In genomic region chr7:97179454-97180104, GRCh38 we compare ENCODE assay signal across 8 cellular contexts.
A peak's percentile ranks its signal among the peaks of the same experiment; 100 is the strongest.
DNase-seq lines count a peak whose midpoint lies in the region; ATAC-seq and TF ChIP-seq lines count a peak whose summit lies in the region.

No MANE protein-coding gene starts in this region.

- H3K4me3 Mint-ChIP-seq in naive B cell = no peak overlapping the region

- DNase-seq in ACHN (peak; percentile 77), NCI-H2196 treated with DMSO at 0.1 percent for 48 hours (lab: John Stamatoyannopoulos, UW; ENCODE audit: unreplicated experiment) (peak; percentile 36), epithelial cell of proximal tubule (ENCODE audit: low read depth) (no peak), naive B cell (peak; percentile 39), thyroid gland (peak; percentile 36 to 46)
- peak; percentile 49 for DNase-seq in activated CD4-positive, alpha-beta T cell treated with anti-CD3 and anti-CD28 coated beads for 48 hours

- ATAC-seq in HG02973 (IDR thresholded peaks at IDR 0.05; ENCODE audit: unreplicated experiment) = peak; percentile 91
- ATAC-seq in naive B cell (ENCODE audit: low read depth in 2 of 2) = peak; percentile 58 to 79

- TF ChIP-seq CTCF in GM12874 (IDR thresholded peaks at IDR 0.05; ENCODE audit: insufficient read depth, low read depth, low read length) (peak; percentile 77), epithelial cell of proximal tubule (conservative IDR thresholded peaks at IDR 0.05; ENCODE audit: low read depth, low read length) (peak; percentile 87), thyroid gland (IDR thresholded peaks at IDR 0.05) (peak; percentile 20 to 83 (median 50))

- 3 to 6% methylated on average over 2 of the region's 2 CpGs for WGBS in thyroid gland, 2 donors

- H3K27me3 ChIP-seq in thyroid gland = no peaks in the 10 kb centered on the region

- peaks cover 4 to 14% of the 10 kb centered on the region in 2 donors for H3K36me3 Mint-ChIP-seq in naive B cell

- H3K4me1 Mint-ChIP-seq in naive B cell = peaks cover 6 to 7% (median 7%) of the 10 kb centered on the region in 3 donors

- in situ Hi-C loops in ACHN (cut with HindIII; ENCODE audit: low pct_ligation_motif_present, low pct_unique_long_range_greater_than_20kb, low sequenced_read_pairs) = no loop called here

- H3K4me1 ChIP-seq in thyroid gland = no peaks in the 10 kb centered on the region

- no peaks in the 10 kb centered on the region for H3K36me3 ChIP-seq in thyroid gland

- H3K4me3 ChIP-seq in epithelial cell of proximal tubule (ENCODE audit: low read depth, low read length) (no peak overlapping the region), thyroid gland (replicated peaks in 1 of 3) (no peak overlapping the region)

- H3K9me3 Mint-ChIP-seq in naive B cell = peaks cover 0 to 1% (median 0%) of the 10 kb centered on the region in 7 donors

- H3K27ac ChIP-seq in thyroid gland = no peak overlapping the region

- no peaks in the 10 kb centered on the region for H3K27me3 Mint-ChIP-seq in naive B cell

- no peaks in the 10 kb centered on the region for H3K9me3 ChIP-seq in thyroid gland

- no peak for TF ChIP-seq POLR2A in thyroid gland (IDR thresholded peaks at IDR 0.05)

- intact Hi-C loops in thyroid gland (cut with DNase I) = loop anchor here (2.0 kb wide), 1 partner anchor 75 kb away; no protein-coding TSS in a partner anchor

- H3K27ac Mint-ChIP-seq in naive B cell = peak overlapping the region in 1 of 6 donors; percentile 60
